ENCODE assay signal across 9 cellular contexts in genomic region chr20:59933296-59933848, GRCh38. TPM values are rescaled to one million over a fixed set of nuclear protein-coding genes. Genes with fewer than 3 reads are reported as not detected.
A peak's percentile ranks its signal among the peaks of the same experiment; 100 is the strongest.
DNase-seq lines count a peak whose midpoint lies in the region; ATAC-seq, FAIRE-seq and TF ChIP-seq lines count a peak whose summit lies in the region.
"Had no signal": no experiment of that assay in that cellular context is flagged by ENCODE, and none has a peak within 500 bp of the region (broad histone marks: within the 10 kb centered on the region; RNA-seq: fewer than 3 reads in every experiment).

Gene SYCP2 (minus strand): TSS chr20:59933637. CDS start chr20:59922413, 11,224 bp downstream.

- ATAC-seq in A549 (peak; percentile 82 to 87), HG02763 (IDR thresholded peaks at IDR 0.05; ENCODE audit: unreplicated experiment) (no peak)

- no peaks in the 10 kb centered on the region for H3K9me2 ChIP-seq in OCI-LY7 (ENCODE audit: insufficient read depth, low read length)

- WGBS in A549 (ENCODE audit: missing lambda C conversion rate): 80% methylated on average over 3 of the region's 65 CpGs

- H3K9me3 ChIP-seq in A549 (peaks cover 3% of the 10 kb centered on the region; the same call in 2 of the 3 replicates), WERI-Rb-1 (ENCODE audit: severe bottlenecking) (no peaks in the 10 kb centered on the region), OCI-LY7 (ENCODE audit: low read length) (no peaks in the 10 kb centered on the region)

- H3K4me1 ChIP-seq in A549 (peaks cover 9% of the 10 kb centered on the region; the same call in 2 of the 3 replicates), OCI-LY7 (ENCODE audit: insufficient read depth, low read length, poor library complexity, severe bottlenecking) (peaks cover 12% of the 10 kb centered on the region)

- TF ChIP-seq CTCF in A549 (IDR thresholded peaks at IDR 0.05) (no peak), HFFc6 (IDR thresholded peaks at IDR 0.05) (no peak), WERI-Rb-1 (IDR thresholded peaks at IDR 0.05; ENCODE audit: low read depth, low read length) (no peak), cardiac fibroblast (IDR thresholded peaks at IDR 0.05; ENCODE audit: low read depth, low read length) (no peak), OCI-LY7 (conservative IDR thresholded peaks at IDR 0.05; ENCODE audit: low read length) (no peak)

- H3K27me3 ChIP-seq in WERI-Rb-1 (ENCODE audit: insufficient read depth, low read depth, severe bottlenecking) (no peaks in the 10 kb centered on the region), layer of hippocampus (ENCODE audit: control insufficient read depth, insufficient read depth, low read length) (no peaks in the 10 kb centered on the region)

- H3K27ac Mint-ChIP-seq in HFFc6: no peak within 1 kb of the TSS

- DNase-seq in A549 (ENCODE audit: low read depth in 1 of 2, low spot score in 1 of 2) (peak; percentile 41 to 70), HFFc6 (no peak), WERI-Rb-1 (no peak), cardiac fibroblast (ENCODE audit: low read depth in 2 of 2) (peak; percentile 32 to 44), OCI-LY7 (ENCODE audit: low spot score) (no peak)
- DNase-seq in stimulated activated CD4-positive, alpha-beta T cell treated with anti-CD3 and anti-CD28 coated beads, Interleukin-4, amount 100 ng/mL, for 4 hours: peak; percentile 60 to 61

- POLR2A ChIA-PET in A549 (lab: Yijun Ruan, JAX): no interaction called here
- POLR2A ChIA-PET in OCI-LY7 (lab: Charles Lee): no interaction called here

- no peak for FAIRE-seq in A549 (lab: Jason Lieb, UNC)

- intact Hi-C loops in OCI-LY7 (cut with micrococcal nuclease; ENCODE audit: unreplicated experiment): no loop called here

- CTCF ChIA-PET in A549 (lab: Yijun Ruan, JAX): interaction anchor here (1.0 to 4.4 kb wide), 13 partner anchors 8 to 83 kb away, joined by 3 to 73 read pairs (median 4); partner anchors contain the start of gene CDH26
- CTCF ChIA-PET in OCI-LY7 (lab: Charles Lee; ENCODE audit: unreplicated experiment): no interaction called here

- BruUV-seq in OCI-LY7 (replicated peaks; lab: Mats Ljungman, UMichigan): no TSS peak

- H3K27me3 Mint-ChIP-seq in HFFc6 (ENCODE audit: insufficient read depth): 0 out of 2 replicates have a peak, but pooled peaks cover 1% of the 10 kb centered on the region

- no peak within 1 kb of the TSS for H2AFZ ChIP-seq in OCI-LY7 (ENCODE audit: low read length)

- H3K36me3 Mint-ChIP-seq in HFFc6 (ENCODE audit: low read depth): peaks cover 5% of the 10 kb centered on the region

- H4K20me1 ChIP-seq in OCI-LY7 (ENCODE audit: insufficient read depth, low read length): no peaks in the 10 kb centered on the region; the same call in 1 of the 2 replicates

- no peaks in the 10 kb centered on the region for H3K79me2 ChIP-seq in OCI-LY7 (ENCODE audit: insufficient read depth, low read depth, low read length)

- TF ChIP-seq RAD21 in A549 (conservative IDR thresholded peaks at IDR 0.05 in 1 of 2, IDR thresholded peaks at IDR 0.05 in 1 of 2): no peak

- peak within 1 kb of the TSS; percentile 84 for H3K4me3 Mint-ChIP-seq in HFFc6

- H3K4me2 ChIP-seq in A549: peak within 1 kb of the TSS; percentile 82
- no peak within 1 kb of the TSS for H3K4me2 ChIP-seq in OCI-LY7 (ENCODE audit: low read length)

- H3K9me3 Mint-ChIP-seq in HFFc6: peaks cover 1% of the 10 kb centered on the region; the same call in 1 of the 2 replicates

- no peak for TF ChIP-seq EP300 in A549 (IDR thresholded peaks at IDR 0.05)

- no peak for TF ChIP-seq POLR2A in A549 (IDR thresholded peaks at IDR 0.05; ENCODE audit: low read length)

- H3K4me1 Mint-ChIP-seq in HFFc6 (ENCODE audit: low read depth): peaks cover 30% of the 10 kb centered on the region

- H3K4me3 ChIP-seq in A549: peak within 1 kb of the TSS; percentile 66
- H3K4me3 ChIP-seq in WERI-Rb-1 (ENCODE audit: low read depth, low read length): peak within 1 kb of the TSS; percentile 48
- H3K4me3 ChIP-seq in cardiac fibroblast (replicated peaks in 1 of 2; ENCODE audit: low read depth in 2 of 2, low read length in 2 of 2): peak within 1 kb of the TSS; percentile 69 to 76
- H3K4me3 ChIP-seq in OCI-LY7 (ENCODE audit: low read depth, low read length, poor library complexity, severe bottlenecking): no peak within 1 kb of the TSS

- H3K27ac ChIP-seq in A549 (peak within 1 kb of the TSS; percentile 72 to 87), WERI-Rb-1 (no peak within 1 kb of the TSS), layer of hippocampus (ENCODE audit: low read depth, low read length) (peak within 1 kb of the TSS; percentile 56), OCI-LY7 (ENCODE audit: low read depth, low read length, poor library complexity, severe bottlenecking) (no peak within 1 kb of the TSS)
- H3K27ac ChIP-seq: C4-2B had no signal

- no peaks in the 10 kb centered on the region for H3K36me3 ChIP-seq in WERI-Rb-1
- H3K36me3 ChIP-seq in OCI-LY7 (ENCODE audit: insufficient read depth, low read length): no peaks in the 10 kb centered on the region

TF ChIP-seq in A549, 52 proteins besides CTCF, POLR2A, EP300 and RAD21:
- TF ChIP-seq GATA3 (IDR thresholded peaks at IDR 0.05; ENCODE audit: borderline replicate concordance) (no peak), JUN (IDR thresholded peaks at IDR 0.05) (no peak), CBX2 (IDR thresholded peaks at IDR 0.05; ENCODE audit: borderline replicate concordance, low read depth) (no peak), MYC (IDR thresholded peaks at IDR 0.05; ENCODE audit: borderline replicate concordance, low read length) (no peak), KDM5A (IDR thresholded peaks at IDR 0.05) (no peak), RARB (CRISPR knock-in tag; IDR thresholded peaks at IDR 0.05) (no peak), RNF2 (IDR thresholded peaks at IDR 0.05; ENCODE audit: borderline replicate concordance, low read depth) (peak; percentile 92; the same call in 1 of the 2 replicates), HDAC2 (IDR thresholded peaks at IDR 0.05) (no peak), ATOH8 (CRISPR knock-in tag; IDR thresholded peaks at IDR 0.05; ENCODE audit: low read depth) (no peak), TP53 (CRISPR knock-in tag; IDR thresholded peaks at IDR 0.05) (no peak), FOSB (CRISPR knock-in tag; IDR thresholded peaks at IDR 0.05) (no peak), MAX (IDR thresholded peaks at IDR 0.05) (peak; percentile 95), CEBPB (IDR thresholded peaks at IDR 0.05) (no peak), NR3C1 (IDR thresholded peaks at IDR 0.05) (no peak)
- TF ChIP-seq, protein P1, sequence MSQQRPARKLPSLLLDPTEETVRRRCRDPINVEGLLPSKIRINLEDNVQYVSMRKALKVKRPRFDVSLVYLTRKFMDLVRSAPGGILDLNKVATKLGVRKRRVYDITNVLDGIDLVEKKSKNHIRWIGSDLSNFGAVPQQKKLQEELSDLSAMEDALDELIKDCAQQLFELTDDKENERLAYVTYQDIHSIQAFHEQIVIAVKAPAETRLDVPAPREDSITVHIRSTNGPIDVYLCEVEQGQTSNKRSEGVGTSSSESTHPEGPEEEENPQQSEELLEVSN (IDR thresholded peaks at IDR 0.05; ENCODE audit: borderline replicate concordance, low read depth): peak; percentile 100
- TF ChIP-seq, protein P2, sequence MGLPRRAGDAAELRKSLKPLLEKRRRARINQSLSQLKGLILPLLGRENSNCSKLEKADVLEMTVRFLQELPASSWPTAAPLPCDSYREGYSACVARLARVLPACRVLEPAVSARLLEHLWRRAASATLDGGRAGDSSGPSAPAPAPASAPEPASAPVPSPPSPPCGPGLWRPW (IDR thresholded peaks at IDR 0.05): no peak

RNA-seq across cellular contexts. Expression of gene SYCP2, which starts in this region (rescaled TPM):
- polyA plus RNA-seq in A549 (2011; rRNA removed) (1.3 and 2.1 TPM in 2 replicates), A549 (2017; fragmentation: RNase III; extraction: RNeasy Plus Mini Kit Qiagen cat#74134 plus additional on column Dnase treatment) (0.50 to 0.84 TPM (median 0.52 TPM) in 3 replicates)
- polyA plus RNA-seq in A549 (2012; cell fraction: cytosol; rRNA removed): 0.18 and 0.20 TPM in 2 replicates
- 0.27 and 0.31 TPM in 2 replicates for polyA plus RNA-seq in A549 (2012; cell fraction: nucleus; rRNA removed)
- polyA minus RNA-seq in A549 (2011; rRNA and poly(A)+ RNA removed): 1.4 TPM in 1 of 2 replicates, not detected in the other
- 1 to 10 TPM in 1 of 6 experiments, under 1 TPM in 5; 0.23 to 1.1 (median 0.56) TPM for total RNA-seq in HFFc6 (2021; fragmentation: NEBNext Ultra II Directional; extraction: Animal tissue kit (Norgen Biotek cat#: 25700))
- 0.36 and 0.38 TPM in 2 replicates for total RNA-seq in OCI-LY7 (2014; rRNA removed; shearing (Covaris generic))
- 0.19 and 0.22 TPM in 2 replicates for total RNA-seq in OCI-LY7 (2022)

Comparison
In these comparisons a context has a peak if more than half of its experiments do, and no peak if none do; other contexts are left out.
1. DNase-seq: peak in A549 (2 of 2), cardiac fibroblast (2 of 2) and stimulated activated CD4-positive, alpha-beta T cell treated with anti-CD3 and anti-CD28 coated beads, Interleukin-4, amount 100 ng/mL, for 4 hours (2 of 2); none in HFFc6 (single experiment), WERI-Rb-1 (single experiment) and OCI-LY7 (single experiment).
2. H3K27ac ChIP-seq: peak in A549 (2 of 2) and layer of hippocampus (single experiment); none in WERI-Rb-1 (single experiment) and OCI-LY7 (single experiment).